In genomic region chr11:45110562-45110961, GRCh38 we compare ENCODE assay signal across 9 cellular contexts. TPM values are rescaled to one million over a fixed set of nuclear protein-coding genes. Genes with fewer than 3 reads are reported as not detected.
A peak's percentile ranks its signal among the peaks of the same experiment; 100 is the strongest.
DNase-seq lines count a peak whose midpoint lies in the region; ATAC-seq and TF ChIP-seq lines count a peak whose summit lies in the region.
"Had no signal": no experiment of that assay in that cellular context is flagged by ENCODE, and none has a peak within 500 bp of the region (broad histone marks: within the 10 kb centered on the region; RNA-seq: fewer than 3 reads in every experiment).

No MANE protein-coding gene starts in this region.

- no peaks in the 10 kb centered on the region for H3K27me3 ChIP-seq in body of pancreas

- no peak overlapping the region for H3K27ac ChIP-seq in body of pancreas

- H3K4me1 Mint-ChIP-seq in HFFc6 (ENCODE audit: low read depth) (no peaks in the 10 kb centered on the region), immature natural killer cell (no peaks in the 10 kb centered on the region)

- ATAC-seq in body of pancreas (peak; percentile 60), HG02571 (IDR thresholded peaks at IDR 0.05; ENCODE audit: unreplicated experiment) (no peak)

- H3K27ac Mint-ChIP-seq in HFFc6 = no peak overlapping the region
- no peak overlapping the region for H3K27ac Mint-ChIP-seq in immature natural killer cell
- H3K27ac Mint-ChIP-seq: stimulated activated naive CD8-positive, alpha-beta T cell treated with anti-CD3 and anti-CD28 coated beads, Interleukin-15, Interleukin-2, amounts not matched to agents 100 ng/mL and 50 ng/mL, for 24 hours had no signal

- no peaks in the 10 kb centered on the region for H3K9me3 ChIP-seq in body of pancreas

- 2 to 4% methylated on average over 9 to 10 of the region's 10 CpGs for WGBS in body of pancreas, 2 donors

- H3K4me1 ChIP-seq in body of pancreas = no peaks in the 10 kb centered on the region

- no peaks in the 10 kb centered on the region for H3K36me3 Mint-ChIP-seq in HFFc6 (ENCODE audit: low read depth)
- H3K36me3 Mint-ChIP-seq in immature natural killer cell = no peaks in the 10 kb centered on the region

- no peak overlapping the region for H3K4me3 ChIP-seq in body of pancreas

- DNase-seq in NCI-H524 (lab: John Stamatoyannopoulos, UW) (peak; percentile 49 to 76), NCI-H524 treated with DMSO at 0.1 percent for 48 hours (lab: John Stamatoyannopoulos, UW) (no peak), HFFc6 (peak; percentile 68), NOMO-1 (lab: John Stamatoyannopoulos, UW; ENCODE audit: unreplicated experiment in 2 of 2) (peak; percentile 28 to 48), body of pancreas (peak; percentile 36 to 70 (median 59)), immature natural killer cell (peak; percentile 62 to 69 (median 64))
- DNase-seq in stimulated activated CD4-positive, alpha-beta T cell treated with anti-CD3 and anti-CD28 coated beads, Interleukin-4, amount 100 ng/mL, for 24 hours = peak; percentile 58

- intact Hi-C loops in body of pancreas (cut with DNase I) = loop anchor here (5.0 kb wide), 1 partner anchor 222 kb away; no protein-coding TSS in a partner anchor

- H3K4me3 Mint-ChIP-seq in HFFc6 = no peak overlapping the region
- no peak overlapping the region for H3K4me3 Mint-ChIP-seq in immature natural killer cell
- H3K4me3 Mint-ChIP-seq: stimulated activated naive CD8-positive, alpha-beta T cell treated with anti-CD3 and anti-CD28 coated beads, Interleukin-15, Interleukin-2, amounts not matched to agents 100 ng/mL and 50 ng/mL, for 24 hours had no signal

- TF ChIP-seq CTCF in HFFc6 (IDR thresholded peaks at IDR 0.05) (peak; percentile 90), body of pancreas (IDR thresholded peaks at IDR 0.05) (peak; percentile 70 to 87 (median 75))

- H3K27me3 Mint-ChIP-seq in HFFc6 (ENCODE audit: insufficient read depth) (peaks cover 37% of the 10 kb centered on the region), immature natural killer cell (ENCODE audit: low read depth in 3 of 3) (peaks cover 5 to 17% (median 11%) of the 10 kb centered on the region in 3 donors)

- TF ChIP-seq POLR2A in body of pancreas (IDR thresholded peaks at IDR 0.05) = no peak

- H3K9me3 Mint-ChIP-seq in HFFc6 (no peaks in the 10 kb centered on the region), immature natural killer cell (no peaks in the 10 kb centered on the region)
- H3K9me3 Mint-ChIP-seq: stimulated activated naive CD8-positive, alpha-beta T cell treated with anti-CD3 and anti-CD28 coated beads, Interleukin-15, Interleukin-2, amounts not matched to agents 100 ng/mL and 50 ng/mL, for 24 hours had no signal

- no peaks in the 10 kb centered on the region for H3K36me3 ChIP-seq in body of pancreas (replicated peaks in 1 of 2; ENCODE audit: insufficient read depth in 1 of 2, low read depth in 2 of 2)

RNA-seq across cellular contexts. Expression of gene PRDM11, which starts 35.9 kb away (rescaled TPM):
- total RNA-seq in HFFc6 (2021; fragmentation: NEBNext Ultra II Directional; extraction: Animal tissue kit (Norgen Biotek cat#: 25700)) = 1 to 10 TPM; 2.0 to 5.6 (median 2.7) TPM
- total RNA-seq in body of pancreas = 1 to 10 TPM; 4.4 to 7.9 TPM
- polyA plus RNA-seq in immature natural killer cell = 1 to 10 TPM in 1 of 3 donors, under 1 TPM in 2; 0.84 to 1.2 (median 0.94) TPM
